ENCODE assay signal across 8 cellular contexts in genomic region chr1:115469703-115470476, GRCh38.
DNase-seq lines count a peak whose midpoint lies in the region; ATAC-seq and FAIRE-seq lines count a peak whose summit lies in the region.

No MANE protein-coding gene starts in this region.

- H3K4me3 Mint-ChIP-seq in activated T-helper 17 cell treated with anti-CD3 and anti-CD28 coated beads, Interleukin-2, amount 50 U/mL, for 72 hours, result no peak overlapping the region

- FAIRE-seq in small intestine (lab: Jason Lieb, UNC), result no peak

- H3K27ac Mint-ChIP-seq in activated T-helper 17 cell treated with anti-CD3 and anti-CD28 coated beads, Interleukin-2, amount 50 U/mL, for 72 hours, result no peak overlapping the region

- no peaks in the 10 kb centered on the region for H3K36me3 Mint-ChIP-seq in activated T-helper 17 cell treated with anti-CD3 and anti-CD28 coated beads, Interleukin-2, amount 50 U/mL, for 72 hours (ENCODE audit: low read depth)

- DNase-seq in NCI-H1092 treated with DMSO at 0.1 percent for 48 hours (lab: John Stamatoyannopoulos, UW) (peak; percentile 6), NCI-H1092 (lab: John Stamatoyannopoulos, UW) (no peak), NCI-H526 (lab: John Stamatoyannopoulos, UW) (peak; percentile 53 to 73), right cardiac atrium (peak in 2 of 3 donors; percentile 64 to 74), small intestine (peak; percentile 38)
- DNase-seq in effector memory CD4-positive, alpha-beta T cell, result no peak

- ATAC-seq in HG02678 (IDR thresholded peaks at IDR 0.05; ENCODE audit: unreplicated experiment) (peak; percentile 60), right cardiac atrium (peak; percentile 53 to 73)
- ATAC-seq in activated T-helper 17 cell treated with anti-CD3 and anti-CD28 coated beads, Interleukin-2, amount 50 U/mL, for 72 hours (replicated peaks), result peak; percentile 54

- H3K9me3 ChIP-seq in right cardiac atrium (ENCODE audit: control insufficient read depth, low read length) (no peaks in the 10 kb centered on the region), small intestine (ENCODE audit: control insufficient read depth, low read depth) (no peaks in the 10 kb centered on the region)
- no peaks in the 10 kb centered on the region for H3K9me3 ChIP-seq in effector memory CD4-positive, alpha-beta T cell (ENCODE audit: control insufficient read depth, low read length)

- no peaks in the 10 kb centered on the region for H3K27me3 ChIP-seq in right cardiac atrium (ENCODE audit: control insufficient read depth, insufficient read depth)
- H3K27me3 ChIP-seq in small intestine (ENCODE audit: control insufficient read depth in 2 of 2, insufficient read depth in 2 of 2, low read length in 2 of 2), result no peaks in the 10 kb centered on the region
- no peaks in the 10 kb centered on the region for H3K27me3 ChIP-seq in effector memory CD4-positive, alpha-beta T cell (replicated peaks; ENCODE audit: control insufficient read depth, insufficient read depth, low read length, poor library complexity, severe bottlenecking)

- H3K9me3 Mint-ChIP-seq in activated T-helper 17 cell treated with anti-CD3 and anti-CD28 coated beads, Interleukin-2, amount 50 U/mL, for 72 hours, result no peaks in the 10 kb centered on the region

- H3K4me1 ChIP-seq in right cardiac atrium (ENCODE audit: control insufficient read depth, insufficient read depth, low read length) (no peaks in the 10 kb centered on the region), small intestine (ENCODE audit: control insufficient read depth in 2 of 2, insufficient read depth in 1 of 2, low read depth in 1 of 2, low read length in 1 of 2) (no peaks in the 10 kb centered on the region)
- no peaks in the 10 kb centered on the region for H3K4me1 ChIP-seq in effector memory CD4-positive, alpha-beta T cell (ENCODE audit: control insufficient read depth, insufficient read depth, low read length, poor library complexity, severe bottlenecking)

- no peaks in the 10 kb centered on the region for H3K36me3 ChIP-seq in small intestine (ENCODE audit: control insufficient read depth in 2 of 2, insufficient read depth in 2 of 2, low read length in 2 of 2)
- no peaks in the 10 kb centered on the region for H3K36me3 ChIP-seq in effector memory CD4-positive, alpha-beta T cell (ENCODE audit: control insufficient read depth, insufficient read depth, low read length)

- H3K4me3 ChIP-seq in right cardiac atrium (ENCODE audit: low read length), result no peak overlapping the region
- H3K4me3 ChIP-seq in small intestine (ENCODE audit: low read depth in 1 of 2, low read length in 2 of 2), result no peak overlapping the region
- H3K4me3 ChIP-seq in effector memory CD4-positive, alpha-beta T cell (ENCODE audit: insufficient read depth, low read depth, low read length, poor library complexity, severe bottlenecking), result no peak overlapping the region

- intact Hi-C loops in right cardiac atrium (cut with DNase I), result loop anchor here in 3 of 4 donors (5.0 to 10.0 kb wide), 2 partner anchors 195 to 333 kb away; no protein-coding TSS in a partner anchor

- 36% methylated on average over 11 of the region's 11 CpGs for WGBS in right cardiac atrium
- WGBS in small intestine, 3 donors, result 10 to 25% (median 16%) methylated on average over 11 of the region's 11 CpGs

- H3K27ac ChIP-seq in right cardiac atrium (ENCODE audit: low read length) (no peak overlapping the region), small intestine (ENCODE audit: low read depth in 1 of 2, low read length in 1 of 2) (no peak overlapping the region)
- no peak overlapping the region for H3K27ac ChIP-seq in effector memory CD4-positive, alpha-beta T cell (ENCODE audit: insufficient read depth, low read length, poor library complexity, severe bottlenecking)

- H3K4me1 Mint-ChIP-seq in activated T-helper 17 cell treated with anti-CD3 and anti-CD28 coated beads, Interleukin-2, amount 50 U/mL, for 72 hours, result no peaks in the 10 kb centered on the region

- peaks cover 20% of the 10 kb centered on the region for H3K27me3 Mint-ChIP-seq in activated T-helper 17 cell treated with anti-CD3 and anti-CD28 coated beads, Interleukin-2, amount 50 U/mL, for 72 hours

Comparison
In these comparisons a context has a peak if more than half of its experiments do, and no peak if none do; other contexts are left out.
1. DNase-seq: peak in NCI-H1092 treated with DMSO at 0.1 percent for 48 hours (single experiment), NCI-H526 (2 of 2), right cardiac atrium (2 of 3) and small intestine (single experiment); none in NCI-H1092 (single experiment) and effector memory CD4-positive, alpha-beta T cell (0 of 3).
2. Peak in every context shown above with its lines, with median percentiles within 50 percentile points of each other: ATAC-seq.